16 cellular contexts compared by ENCODE assay signal in the genomic region with DNA sequence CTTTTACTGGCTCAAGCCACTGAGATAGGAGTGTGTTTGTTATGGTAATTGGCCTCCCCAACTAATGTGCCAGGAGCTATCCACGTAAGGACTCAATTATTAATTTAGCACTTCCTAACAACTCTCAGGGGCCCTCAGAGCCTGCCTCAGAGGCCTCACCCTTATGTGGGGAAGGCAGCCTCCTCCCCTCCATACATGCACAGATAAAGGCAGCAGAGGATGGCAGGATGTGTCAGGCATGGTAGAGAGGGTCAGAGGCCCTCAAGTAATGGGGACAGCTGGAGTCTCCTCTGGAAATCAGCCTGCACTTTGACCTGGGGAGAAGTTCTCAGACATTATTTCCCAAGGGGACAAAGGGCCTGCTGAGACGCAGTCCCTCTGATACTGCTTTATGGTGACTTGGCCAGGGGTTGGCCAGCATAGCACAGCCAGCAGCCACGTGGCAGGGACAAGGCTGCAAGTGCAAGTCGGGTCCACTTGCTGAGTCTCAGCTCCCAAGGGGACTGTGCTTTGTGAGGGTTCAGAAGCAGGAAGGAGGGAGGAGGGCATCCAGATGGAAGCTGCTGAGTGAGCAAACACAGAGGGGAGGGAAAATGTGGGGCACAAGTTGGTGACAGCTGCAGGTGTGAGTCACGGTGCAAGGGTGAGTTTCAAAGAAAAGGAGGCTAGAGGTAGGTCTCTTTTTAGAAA. TPM values are rescaled to one million over a fixed set of nuclear protein-coding genes. Genes with fewer than 3 reads are reported as not detected.
DNase-seq lines count a peak whose midpoint lies in the region; ATAC-seq and TF ChIP-seq lines count a peak whose summit lies in the region.
"Had no signal": no experiment of that assay in that cellular context is flagged by ENCODE, and none has a peak within 500 bp of the region (broad histone marks: within the 10 kb centered on the region; RNA-seq: fewer than 3 reads in every experiment).

No MANE protein-coding gene starts in this region.

- H3K4me3 ChIP-seq in left ventricle myocardium inferior, result peak overlapping the region; percentile 22
- H3K4me3 ChIP-seq in skeletal muscle tissue (ENCODE audit: low read length in 3 of 3), result peak overlapping the region in 1 of 3 donors; percentile 13
- H3K4me3 ChIP-seq: GM12878, lung, uterus had no signal

- H3K9me3 ChIP-seq in left ventricle myocardium inferior (replicated peaks), result no peaks in the 10 kb centered on the region
- no peaks in the 10 kb centered on the region for H3K9me3 ChIP-seq in skeletal muscle tissue (ENCODE audit: control insufficient read depth in 3 of 3, low read length in 3 of 3)
- H3K9me3 ChIP-seq: uterus had no signal

- H3K4me1 ChIP-seq in left ventricle myocardium inferior (peaks cover 27% of the 10 kb centered on the region), skeletal muscle tissue (ENCODE audit: control insufficient read depth in 3 of 3, insufficient read depth in 3 of 3, low read length in 3 of 3) (peaks cover 16 to 29% (median 22%) of the 10 kb centered on the region in 3 donors)
- H3K4me1 ChIP-seq: uterus had no signal

- DNase-seq in activated CD4-positive, CD25-positive, alpha-beta regulatory T cell treated with anti-CD3 and anti-CD28 coated beads, Interleukin-2, amount 50 U/mL, for 72 hours, result peak; percentile 16
- DNase-seq in NCI-H1092 (lab: John Stamatoyannopoulos, UW) (peak; percentile 41), left ventricle myocardium inferior (no peak), OCI-M2 (lab: John Stamatoyannopoulos, UW; ENCODE audit: unreplicated experiment) (no peak), RWPE1 (ENCODE audit: low spot score) (no peak)
- DNase-seq: DMS79, Karpas-422, SHP77, T1000, uterus had no signal

- H3K27ac ChIP-seq in left ventricle myocardium inferior (replicated peaks) (peak overlapping the region; percentile 76), skeletal muscle tissue (ENCODE audit: low read depth, low read length) (peak overlapping the region; percentile 50), RWPE1 (no peak overlapping the region)
- H3K27ac ChIP-seq: uterus had no signal

- CTCF ChIA-PET in RWPE1 (lab: Yijun Ruan, JAX), result interaction anchor here (0.6 to 1.1 kb wide), 2 partner anchors 29 to 89 kb away, joined by 3 to 7 read pairs; no protein-coding TSS in a partner anchor

- H3K27me3 ChIP-seq in left ventricle myocardium inferior (ENCODE audit: low read depth), result no peaks in the 10 kb centered on the region
- no peaks in the 10 kb centered on the region for H3K27me3 ChIP-seq in skeletal muscle tissue (ENCODE audit: control insufficient read depth in 3 of 3, insufficient read depth in 3 of 3, low read length in 3 of 3)
- H3K27me3 ChIP-seq: uterus had no signal

- POLR2A ChIA-PET in RWPE1 (lab: Yijun Ruan, JAX; ENCODE audit: low non-redundant PET), result no interaction called here

- no peaks in the 10 kb centered on the region for H3K36me3 ChIP-seq in left ventricle myocardium inferior
- H3K36me3 ChIP-seq in skeletal muscle tissue (ENCODE audit: control insufficient read depth in 3 of 3, insufficient read depth in 3 of 3, low read length in 3 of 3), result no peaks in the 10 kb centered on the region
- H3K36me3 ChIP-seq: uterus had no signal

- TF ChIP-seq CTCF in left ventricle myocardium inferior (IDR thresholded peaks at IDR 0.05; ENCODE audit: borderline replicate concordance) (no peak), RWPE1 (conservative IDR thresholded peaks at IDR 0.05; ENCODE audit: low read depth) (no peak)

- ATAC-seq in activated CD4-positive, CD25-positive, alpha-beta regulatory T cell treated with anti-CD3 and anti-CD28 coated beads, Interleukin-2, amount 50 U/mL, for 24 hours, result no peak
- ATAC-seq in HG02870 (IDR thresholded peaks at IDR 0.05; ENCODE audit: unreplicated experiment), result no peak

- H3K9ac ChIP-seq in skeletal muscle tissue (ENCODE audit: low read depth in 1 of 3, low read length in 3 of 3), result no peak overlapping the region

- intact Hi-C loops in left ventricle myocardium inferior (cut with micrococcal nuclease), result no loop called here

RNA-seq across cellular contexts. Expression of a gene that starts 17.0 kb away (rescaled TPM):
- total RNA-seq in left ventricle myocardium inferior (not detected), skeletal muscle tissue (0.52 TPM)
- total RNA-seq: osteocyte had no signal

RNA-seq across cellular contexts. Expression of a gene that starts 33.9 kb away (rescaled TPM):
- 6.9 TPM for total RNA-seq in left ventricle myocardium inferior
- 19.3 TPM for total RNA-seq in skeletal muscle tissue

Comparison
In these comparisons a context has a peak if more than half of its experiments do, and no peak if none do; other contexts are left out.
1. DNase-seq: peak in activated CD4-positive, CD25-positive, alpha-beta regulatory T cell treated with anti-CD3 and anti-CD28 coated beads, Interleukin-2, amount 50 U/mL, for 72 hours (single experiment) and NCI-H1092 (single experiment); none in left ventricle myocardium inferior (single experiment), OCI-M2 (single experiment) and RWPE1 (single experiment).